ENCODE assay signal across 13 cellular contexts in genomic region chr11:27861706-27862430, GRCh38.
DNase-seq lines count a peak whose midpoint lies in the region; ATAC-seq and TF ChIP-seq lines count a peak whose summit lies in the region.
"Had no signal": no experiment of that assay in that cellular context is flagged by ENCODE, and none has a peak within 500 bp of the region (broad histone marks: within the 10 kb centered on the region; RNA-seq: fewer than 3 reads in every experiment).

No MANE protein-coding gene starts in this region.

- H3K9me3 Mint-ChIP-seq in activated naive CD4-positive, alpha-beta T cell treated with anti-CD3 and anti-CD28 coated beads, Interleukin-2, amount 50 U/mL, for 72 hours = no peaks in the 10 kb centered on the region

- H4K20me1 ChIP-seq in GM23248 (ENCODE audit: insufficient read depth) = no peaks in the 10 kb centered on the region

- ATAC-seq in RWPE2 (ENCODE audit: low read depth) = peak; percentile 99
- ATAC-seq in activated naive CD4-positive, alpha-beta T cell treated with anti-CD3 and anti-CD28 coated beads, Interleukin-2, amount 50 U/mL, for 72 hours = no peak
- ATAC-seq: HepG2, mucosa of descending colon had no signal

- DNase-seq in GM23248 = peak; percentile 95
- DNase-seq in RWPE2 (ENCODE audit: low spot score) = no peak
- peak; percentile 84 for DNase-seq in fibroblast of pulmonary artery (ENCODE audit: low read depth)
- DNase-seq in NCI-H748 treated with DMSO at 0.1 percent for 48 hours (lab: John Stamatoyannopoulos, UW) = no peak
- DNase-seq in cerebellum (ENCODE audit: low spot score) = no peak
- no peak for DNase-seq in activated naive CD4-positive, alpha-beta T cell treated with anti-CD3 and anti-CD28 coated beads, Interleukin-2, amount 50 U/mL, for 72 hours (ENCODE audit: low spot score in 2 of 2)
- DNase-seq: activated T-cell treated with anti-CD3 and anti-CD28 coated beads, Interleukin-2, amount 50 U/mL, for 1 hour; cerebellar nuclear complex; mucosa of descending colon; NCI-H2029 had no signal

- H3K9me2 ChIP-seq in GM23248 (ENCODE audit: insufficient read depth) = no peaks in the 10 kb centered on the region

- no peaks in the 10 kb centered on the region for H3K36me3 ChIP-seq in GM23248 (ENCODE audit: low read depth)
- H3K36me3 ChIP-seq in RWPE2 (ENCODE audit: low read depth) = no peaks in the 10 kb centered on the region
- H3K36me3 ChIP-seq in skeletal muscle satellite cell (ENCODE audit: insufficient read depth, low read length) = no peaks in the 10 kb centered on the region
- H3K36me3 ChIP-seq: vagina had no signal

- H3K9me3 ChIP-seq in GM23248 (ENCODE audit: low read depth) (no peaks in the 10 kb centered on the region), RWPE2 (ENCODE audit: severe bottlenecking) (no peaks in the 10 kb centered on the region), skeletal muscle satellite cell (replicated peaks; ENCODE audit: low read length) (no peaks in the 10 kb centered on the region)
- H3K9me3 ChIP-seq: mucosa of descending colon, vagina had no signal

- in situ Hi-C loops in GM23248 (cut with MboI) = no loop called here

- H3K27ac ChIP-seq in GM23248 (peak overlapping the region; percentile 74), RWPE2 (ENCODE audit: poor library complexity, severe bottlenecking) (peak overlapping the region; percentile 5)
- H3K27ac ChIP-seq: vagina had no signal

- H2AFZ ChIP-seq in GM23248 = peak overlapping the region; percentile 10; the same call in 1 of the 2 replicates

- H3K4me1 ChIP-seq in GM23248 (ENCODE audit: insufficient read depth) (peaks cover 19% of the 10 kb centered on the region), RWPE2 (ENCODE audit: insufficient read depth, poor library complexity, severe bottlenecking) (peaks cover 12% of the 10 kb centered on the region), skeletal muscle satellite cell (ENCODE audit: control insufficient read depth, insufficient read depth, low read length) (peaks cover 13% of the 10 kb centered on the region)
- H3K4me1 ChIP-seq: vagina had no signal

- H3K27ac Mint-ChIP-seq in activated naive CD4-positive, alpha-beta T cell treated with anti-CD3 and anti-CD28 coated beads, Interleukin-2, amount 50 U/mL, for 72 hours = no peak overlapping the region

- H3K36me3 Mint-ChIP-seq in activated naive CD4-positive, alpha-beta T cell treated with anti-CD3 and anti-CD28 coated beads, Interleukin-2, amount 50 U/mL, for 72 hours = no peaks in the 10 kb centered on the region

- H3K4me2 ChIP-seq in GM23248 (ENCODE audit: unreplicated experiment) (peak overlapping the region; percentile 53), skeletal muscle satellite cell (ENCODE audit: low read length) (peak overlapping the region; percentile 36)

- 14 to 23% methylated on average over 4 of the region's 4 CpGs for WGBS in GM23248 (ENCODE audit: low coverage in 1 of 2, low lambda C conversion rate in 2 of 2, missing lambda C conversion rate in 2 of 2), 2 experiments

- H3K9ac ChIP-seq in GM23248 (no peak overlapping the region), skeletal muscle satellite cell (ENCODE audit: low read depth, low read length) (no peak overlapping the region)

- no peaks in the 10 kb centered on the region for H3K27me3 ChIP-seq in GM23248 (replicated peaks; ENCODE audit: insufficient read depth)
- H3K27me3 ChIP-seq in RWPE2 (ENCODE audit: insufficient read depth, poor library complexity, severe bottlenecking) = no peaks in the 10 kb centered on the region
- H3K27me3 ChIP-seq in skeletal muscle satellite cell (ENCODE audit: control insufficient read depth, insufficient read depth, low read length) = no peaks in the 10 kb centered on the region
- H3K27me3 ChIP-seq: vagina had no signal

- H3K4me3 ChIP-seq in GM23248 = 0 out of 2 replicates have a peak overlapping the region, but pooled peaks have one; percentile 6
- no peak overlapping the region for H3K4me3 ChIP-seq in RWPE2 (ENCODE audit: severe bottlenecking)
- no peak overlapping the region for H3K4me3 ChIP-seq in fibroblast of pulmonary artery (replicated peaks; ENCODE audit: low read depth, low read length)
- H3K4me3 ChIP-seq in skeletal muscle satellite cell (ENCODE audit: low read length) = no peak overlapping the region
- H3K4me3 ChIP-seq: mucosa of descending colon, vagina had no signal

- TF ChIP-seq CTCF in RWPE2 (IDR thresholded peaks at IDR 0.05; ENCODE audit: poor library complexity, severe bottlenecking) (no peak), fibroblast of pulmonary artery (IDR thresholded peaks at IDR 0.05; ENCODE audit: low read length, missing control alignments) (no peak)

- peaks cover 22% of the 10 kb centered on the region for H3F3A ChIP-seq in GM23248 (ENCODE audit: insufficient read depth)

- H3K79me2 ChIP-seq in GM23248 (ENCODE audit: insufficient read depth) = no peaks in the 10 kb centered on the region

Comparison
In these comparisons a context has a peak if more than half of its experiments do, and no peak if none do; other contexts are left out.
1. DNase-seq: peak in GM23248 (single experiment) and fibroblast of pulmonary artery (single experiment); none in RWPE2 (single experiment), NCI-H748 treated with DMSO at 0.1 percent for 48 hours (single experiment), cerebellum (single experiment) and activated naive CD4-positive, alpha-beta T cell treated with anti-CD3 and anti-CD28 coated beads, Interleukin-2, amount 50 U/mL, for 72 hours (0 of 2).